26 cellular contexts compared by ENCODE assay signal in genomic region chr22:33296941-33297340, GRCh38.
"Had no signal": no experiment of that assay in that cellular context is flagged by ENCODE, and none has a peak within 500 bp of the region (broad histone marks: within the 10 kb centered on the region; RNA-seq: fewer than 3 reads in every experiment).

No MANE protein-coding gene starts in this region.

- H3K27me3 Mint-ChIP-seq: stimulated activated naive B cell treated with anti-CD40 and anti-IgM and Interleukin-4, amounts not matched to agents 10 μg/mL and 1 μg/mL and 100 μg/mL, for 72 hours; stimulated activated naive CD8-positive, alpha-beta T cell treated with anti-CD3 and anti-CD28 coated beads, Interleukin-15, Interleukin-2, amounts not matched to agents 100 ng/mL and 50 ng/mL, for 24 hours had no signal

- H3K4me3 ChIP-seq: coronary artery, esophagus squamous epithelium, heart right ventricle, lower lobe of right lung, pancreas, right lobe of liver, suprapubic skin, vagina had no signal

- H3K36me3 ChIP-seq: esophagus squamous epithelium, lower lobe of right lung, neutrophil, pancreas, right lobe of liver, vagina had no signal

- DNase-seq: dermis blood vessel endothelial cell; effector memory CD4-positive, alpha-beta T cell; erythroblast; esophagus squamous epithelium; foreskin melanocyte; glutamatergic neuron; heart right ventricle; hippocampal formation; immature natural killer cell; islet precursor cell; left ventricle myocardium superior; lower lobe of right lung; natural killer cell; pancreas; right lobe of liver; small intestine; stimulated activated CD4-positive, alpha-beta T cell treated with anti-CD3 and anti-CD28 coated beads, Interleukin-15, amount 100 ng/mL, for 24 hours; stimulated activated CD4-positive, alpha-beta T cell treated with anti-CD3 and anti-CD28 coated beads, Interleukin-2, amount 100 ng/mL, for 48 hours; stimulated activated naive B cell treated with anti-CD40 and anti-IgM and Interleukin-4, amounts not matched to agents 10 μg/mL and 1 μg/mL and 100 μg/mL, for 72 hours; trophoblast cell had no signal

- H3K9me3 Mint-ChIP-seq: immature natural killer cell; natural killer cell; stimulated activated naive CD8-positive, alpha-beta T cell treated with anti-CD3 and anti-CD28 coated beads, Interleukin-15, Interleukin-2, amounts not matched to agents 100 ng/mL and 50 ng/mL, for 24 hours had no signal

- H3K27ac Mint-ChIP-seq: immature natural killer cell; natural killer cell; stimulated activated naive CD8-positive, alpha-beta T cell treated with anti-CD3 and anti-CD28 coated beads, Interleukin-15, Interleukin-2, amounts not matched to agents 100 ng/mL and 50 ng/mL, for 24 hours had no signal

- H3K4me1 ChIP-seq: lower lobe of right lung, suprapubic skin, vagina had no signal

- H3K9me3 ChIP-seq: esophagus squamous epithelium, heart right ventricle, lower lobe of right lung, neutrophil, pancreas, right lobe of liver, suprapubic skin, vagina had no signal

- H3K27me3 ChIP-seq: esophagus squamous epithelium, heart right ventricle, neutrophil, pancreas, right lobe of liver, suprapubic skin, vagina had no signal

- H3K4me1 Mint-ChIP-seq: immature natural killer cell had no signal

- ATAC-seq: heart right ventricle; left ventricle myocardium superior; lower lobe of right lung; natural killer cell; pancreas; right lobe of liver; stimulated activated naive B cell treated with anti-CD40 and anti-IgM and Interleukin-4, amounts not matched to agents 10 μg/mL and 1 μg/mL and 100 μg/mL, for 72 hours had no signal

- FAIRE-seq: endothelial cell of umbilical vein, pancreas, small intestine had no signal

- H3K27ac ChIP-seq: coronary artery, esophagus squamous epithelium, heart right ventricle, lower lobe of right lung, neutrophil, pancreas, right lobe of liver, suprapubic skin, vagina had no signal

- H3K4me3 Mint-ChIP-seq: immature natural killer cell; natural killer cell; stimulated activated naive B cell treated with anti-CD40 and anti-IgM and Interleukin-4, amounts not matched to agents 10 μg/mL and 1 μg/mL and 100 μg/mL, for 72 hours; stimulated activated naive CD8-positive, alpha-beta T cell treated with anti-CD3 and anti-CD28 coated beads, Interleukin-15, Interleukin-2, amounts not matched to agents 100 ng/mL and 50 ng/mL, for 24 hours had no signal

- H3K36me3 Mint-ChIP-seq: immature natural killer cell, natural killer cell had no signal
